18 cellular contexts compared by ENCODE assay signal in genomic region chr12:28879379-28879778, GRCh38.
DNase-seq lines count a peak whose midpoint lies in the region; ATAC-seq and TF ChIP-seq lines count a peak whose summit lies in the region.
"Had no signal": no experiment of that assay in that cellular context is flagged by ENCODE, and none has a peak within 500 bp of the region (broad histone marks: within the 10 kb centered on the region; RNA-seq: fewer than 3 reads in every experiment).

No MANE protein-coding gene starts in this region.

- intact Hi-C loops in activated CD4-positive, alpha-beta T cell treated with anti-CD3 and anti-CD28 coated beads for 36 hours (cut with DNase I, micrococcal nuclease) = loop anchor here in 1 of 2 experiments (10.0 kb wide), 2 partner anchors 905 to 935 kb away; partner anchors contain the start of gene PTHLH
- intact Hi-C loops in dorsolateral prefrontal cortex (cut with DNase I) = no loop called here

- CTCF ChIA-PET in activated CD4-positive, alpha-beta T cell treated with anti-CD3 and anti-CD28 coated beads for 36 hours (lab: Charles Lee) = no interaction called here

- H3K27me3 Mint-ChIP-seq in activated CD4-positive, alpha-beta T cell treated with anti-CD3 and anti-CD28 coated beads for 36 hours = peaks cover 5% of the 10 kb centered on the region
- peaks cover 10% of the 10 kb centered on the region for H3K27me3 Mint-ChIP-seq in type B pancreatic cell
- H3K27me3 Mint-ChIP-seq: activated naive CD4-positive, alpha-beta T cell treated with anti-CD3 and anti-CD28 coated beads, Interleukin-2, amount 10 ng/mL, durations not matched to agents 7 days and 5 days had no signal

- ATAC-seq in activated CD4-positive, alpha-beta T cell treated with anti-CD3 and anti-CD28 coated beads for 36 hours = peak; percentile 33
- ATAC-seq in HG02798 (IDR thresholded peaks at IDR 0.05; ENCODE audit: poor library complexity, unreplicated experiment) (peak; percentile 78), HG03558 (IDR thresholded peaks at IDR 0.05; ENCODE audit: extremely low read depth, unreplicated experiment) (peak; percentile 84), HG02970 (IDR thresholded peaks at IDR 0.05; ENCODE audit: low FRiP score, unreplicated experiment) (no peak)
- ATAC-seq: left cardiac atrium had no signal

- no peaks in the 10 kb centered on the region for H3K4me1 Mint-ChIP-seq in activated CD4-positive, alpha-beta T cell treated with anti-CD3 and anti-CD28 coated beads for 36 hours
- H3K4me1 Mint-ChIP-seq in type B pancreatic cell (ENCODE audit: unreplicated experiment) = no peaks in the 10 kb centered on the region
- H3K4me1 Mint-ChIP-seq: activated naive CD4-positive, alpha-beta T cell treated with anti-CD3 and anti-CD28 coated beads, Interleukin-2, amount 10 ng/mL, durations not matched to agents 7 days and 5 days had no signal

- no peak for DNase-seq in activated CD4-positive, alpha-beta T cell treated with anti-CD3 and anti-CD28 coated beads for 36 hours
- DNase-seq in activated CD4-positive, alpha-beta T cell treated with anti-CD3 and anti-CD28 coated beads, Interleukin-2, amount 50 U/mL, for 48 hours = no peak
- DNase-seq in type B pancreatic cell (ENCODE audit: extremely low spot score, unreplicated experiment) (no peak), dorsolateral prefrontal cortex (no peak), GM19240 (ENCODE audit: insufficient read length, low spot score) (no peak)
- DNase-seq: activated CD4-positive, CD25-positive, alpha-beta regulatory T cell treated with anti-CD3 and anti-CD28 coated beads, Interleukin-2, amount 50 U/mL, for 72 hours; activated CD8-positive, alpha-beta memory T cell treated with anti-CD3 and anti-CD28 coated beads, Interleukin-2, amount 50 U/mL, for 48 hours; activated naive CD4-positive, alpha-beta T cell treated with anti-CD3 and anti-CD28 coated beads, Interleukin-2, amount 10 ng/mL, durations not matched to agents 7 days and 5 days; brain microvascular endothelial cell; hippocampal formation; left cardiac atrium; NCI-H187; NCI-H748 treated with DMSO at 0.1 percent for 48 hours; stimulated activated CD4-positive, alpha-beta T cell treated with anti-CD3 and anti-CD28 coated beads, Interleukin-4, amount 100 ng/mL, for 1 hour had no signal

- no peaks in the 10 kb centered on the region for H3K9me3 Mint-ChIP-seq in activated CD4-positive, alpha-beta T cell treated with anti-CD3 and anti-CD28 coated beads for 36 hours (ENCODE audit: low read depth)
- peaks cover 4% of the 10 kb centered on the region for H3K9me3 Mint-ChIP-seq in type B pancreatic cell
- H3K9me3 Mint-ChIP-seq: activated naive CD4-positive, alpha-beta T cell treated with anti-CD3 and anti-CD28 coated beads, Interleukin-2, amount 10 ng/mL, durations not matched to agents 7 days and 5 days had no signal

- H3K27ac ChIP-seq in dorsolateral prefrontal cortex = no peak overlapping the region
- H3K27ac ChIP-seq: brain microvascular endothelial cell, thoracic aorta had no signal

- no peak overlapping the region for H3K27ac Mint-ChIP-seq in activated CD4-positive, alpha-beta T cell treated with anti-CD3 and anti-CD28 coated beads for 36 hours
- H3K27ac Mint-ChIP-seq in type B pancreatic cell = no peak overlapping the region
- H3K27ac Mint-ChIP-seq: activated naive CD4-positive, alpha-beta T cell treated with anti-CD3 and anti-CD28 coated beads, Interleukin-2, amount 10 ng/mL, durations not matched to agents 7 days and 5 days had no signal

- H3K27me3 ChIP-seq in dorsolateral prefrontal cortex = peaks cover 0 to 16% (median 0%) of the 10 kb centered on the region in 45 donors
- H3K27me3 ChIP-seq: brain microvascular endothelial cell had no signal

- no peak overlapping the region for H3K4me3 Mint-ChIP-seq in activated CD4-positive, alpha-beta T cell treated with anti-CD3 and anti-CD28 coated beads for 36 hours
- H3K4me3 Mint-ChIP-seq in type B pancreatic cell = no peak overlapping the region
- H3K4me3 Mint-ChIP-seq: activated naive CD4-positive, alpha-beta T cell treated with anti-CD3 and anti-CD28 coated beads, Interleukin-2, amount 10 ng/mL, durations not matched to agents 7 days and 5 days had no signal

- POLR2A ChIA-PET in activated CD4-positive, alpha-beta T cell treated with anti-CD3 and anti-CD28 coated beads for 36 hours (lab: Charles Lee) = no interaction called here

- TF ChIP-seq CTCF in type B pancreatic cell (conservative IDR thresholded peaks at IDR 0.05) (no peak), dorsolateral prefrontal cortex (IDR thresholded peaks at IDR 0.05 in 54 of 56, conservative IDR thresholded peaks at IDR 0.05 in 2 of 56; ENCODE audit: low read depth in 1 of 56, partially characterized antibody in 56 of 56) (no peak)

- H3K4me3 ChIP-seq in dorsolateral prefrontal cortex = no peak overlapping the region
- H3K4me3 ChIP-seq: thoracic aorta had no signal

- no peaks in the 10 kb centered on the region for H3K36me3 Mint-ChIP-seq in activated CD4-positive, alpha-beta T cell treated with anti-CD3 and anti-CD28 coated beads for 36 hours (ENCODE audit: low read depth)
- H3K36me3 Mint-ChIP-seq in type B pancreatic cell = peaks cover 4% of the 10 kb centered on the region
- H3K36me3 Mint-ChIP-seq: activated naive CD4-positive, alpha-beta T cell treated with anti-CD3 and anti-CD28 coated beads, Interleukin-2, amount 10 ng/mL, durations not matched to agents 7 days and 5 days had no signal
